1 cellular context compared by ENCODE assay signal in the genomic region with DNA sequence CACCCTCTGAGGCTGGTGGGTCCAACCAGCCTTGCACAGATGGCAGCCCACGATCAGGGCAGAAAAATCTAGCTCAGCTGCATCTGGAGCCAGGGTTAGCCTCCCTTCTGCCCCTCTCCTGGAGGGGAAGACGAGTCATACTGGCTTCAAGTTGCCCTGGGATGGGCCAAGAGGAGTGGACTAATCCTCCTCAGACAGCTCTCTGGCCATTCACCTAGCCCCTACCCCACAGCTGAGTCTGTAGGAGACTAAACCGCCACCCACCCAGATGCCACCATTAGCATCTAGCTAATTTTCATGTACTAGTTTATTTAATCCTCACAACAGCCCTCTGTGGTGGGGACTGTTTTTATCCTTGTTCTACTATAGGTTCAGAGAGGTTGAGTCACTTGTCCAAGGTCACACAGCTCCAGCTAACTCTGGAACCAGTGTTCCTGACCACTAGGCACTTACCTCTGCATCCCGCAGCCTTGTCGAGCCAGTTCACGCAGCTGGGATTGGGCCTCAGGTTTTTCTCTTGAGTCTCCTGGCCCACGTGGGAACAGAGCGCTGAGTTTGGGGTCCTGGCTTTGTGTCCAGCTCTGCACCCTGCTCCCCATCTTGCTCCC.
TF ChIP-seq lines count a peak whose summit lies in the region.

No MANE protein-coding gene starts in this region.

TF ChIP-seq in K562, 482 proteins besides CTCF, POLR2A, EP300 and RAD21:
- TF ChIP-seq ZFP36 (IDR thresholded peaks at IDR 0.05; ENCODE audit: low read depth, low read length, partially characterized antibody): peak; percentile 73
- TF ChIP-seq RFX1 (IDR thresholded peaks at IDR 0.05): no peak
- TF ChIP-seq ILK (tag; IDR thresholded peaks at IDR 0.05; ENCODE audit: borderline replicate concordance, low read depth): no peak
- no peak for TF ChIP-seq GATAD2B (IDR thresholded peaks at IDR 0.05; ENCODE audit: borderline replicate concordance)
- TF ChIP-seq KDM1A (IDR thresholded peaks at IDR 0.05): peak in 1 of 2 experiments; percentile 23; a peak in 1 of 4 replicates
- peak; percentile 41; the same call in 1 of the 2 replicates for TF ChIP-seq BCOR (IDR thresholded peaks at IDR 0.05)
- TF ChIP-seq COPS2 (conservative IDR thresholded peaks at IDR 0.05): no peak
- TF ChIP-seq ZKSCAN3 (CRISPR knock-in tag; IDR thresholded peaks at IDR 0.05): no peak
- no peak for TF ChIP-seq PCBP2 (IDR thresholded peaks at IDR 0.05; ENCODE audit: low read depth, low read length, poor library complexity, severe bottlenecking)
- TF ChIP-seq SMAD2 (IDR thresholded peaks at IDR 0.05; ENCODE audit: low read depth, low read length): no peak
- peak; percentile 40 for TF ChIP-seq BRD9 (IDR thresholded peaks at IDR 0.05; ENCODE audit: low read depth, partially characterized antibody)
- TF ChIP-seq NFE2 (IDR thresholded peaks at IDR 0.05; ENCODE audit: low read depth): no peak
- no peak for TF ChIP-seq MBD2 (IDR thresholded peaks at IDR 0.05; ENCODE audit: borderline replicate concordance, low read depth)
- no peak for TF ChIP-seq FOXK2 (conservative IDR thresholded peaks at IDR 0.05 in 1 of 2, IDR thresholded peaks at IDR 0.05 in 1 of 2; ENCODE audit: low read depth in 2 of 2)
- TF ChIP-seq, protein P1, sequence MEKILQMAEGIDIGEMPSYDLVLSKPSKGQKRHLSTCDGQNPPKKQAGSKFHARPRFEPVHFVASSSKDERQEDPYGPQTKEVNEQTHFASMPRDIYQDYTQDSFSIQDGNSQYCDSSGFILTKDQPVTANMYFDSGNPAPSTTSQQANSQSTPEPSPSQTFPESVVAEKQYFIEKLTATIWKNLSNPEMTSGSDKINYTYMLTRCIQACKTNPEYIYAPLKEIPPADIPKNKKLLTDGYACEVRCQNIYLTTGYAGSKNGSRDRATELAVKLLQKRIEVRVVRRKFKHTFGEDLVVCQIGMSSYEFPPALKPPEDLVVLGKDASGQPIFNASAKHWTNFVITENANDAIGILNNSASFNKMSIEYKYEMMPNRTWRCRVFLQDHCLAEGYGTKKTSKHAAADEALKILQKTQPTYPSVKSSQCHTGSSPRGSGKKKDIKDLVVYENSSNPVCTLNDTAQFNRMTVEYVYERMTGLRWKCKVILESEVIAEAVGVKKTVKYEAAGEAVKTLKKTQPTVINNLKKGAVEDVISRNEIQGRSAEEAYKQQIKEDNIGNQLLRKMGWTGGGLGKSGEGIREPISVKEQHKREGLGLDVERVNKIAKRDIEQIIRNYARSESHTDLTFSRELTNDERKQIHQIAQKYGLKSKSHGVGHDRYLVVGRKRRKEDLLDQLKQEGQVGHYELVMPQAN (IDR thresholded peaks at IDR 0.05; ENCODE audit: borderline replicate concordance): no peak
- TF ChIP-seq MED1 (CRISPR knock-in tag; IDR thresholded peaks at IDR 0.05; ENCODE audit: borderline replicate concordance): no peak
- TF ChIP-seq CHD1 (IDR thresholded peaks at IDR 0.05; ENCODE audit: low read length): no peak
- TF ChIP-seq RBM25 (IDR thresholded peaks at IDR 0.05; ENCODE audit: low read depth, low read length, severe bottlenecking): peak; percentile 70
- TF ChIP-seq NFIC (IDR thresholded peaks at IDR 0.05): no peak
- TF ChIP-seq SMARCA5 (IDR thresholded peaks at IDR 0.05): 0 out of 2 replicates have a peak, but pooled peaks have one; percentile 41
- no peak for TF ChIP-seq CHD2 (IDR thresholded peaks at IDR 0.05; ENCODE audit: low read depth, low read length)
TF ChIP-seq in K562: peak in this region for 6.
